In genomic region chr1:31714442-31715096, GRCh38 we compare ENCODE assay signal across 8 cellular contexts. TPM values are rescaled to one million over a fixed set of nuclear protein-coding genes. Genes with fewer than 3 reads are reported as not detected.
DNase-seq lines count a peak whose midpoint lies in the region; ATAC-seq and TF ChIP-seq lines count a peak whose summit lies in the region.

No MANE protein-coding gene starts in this region.

- ATAC-seq in naive thymus-derived CD4-positive, alpha-beta T cell = peak; percentile 57
- no peak for ATAC-seq in HG03460 (IDR thresholded peaks at IDR 0.05; ENCODE audit: unreplicated experiment)
- ATAC-seq in GM18868 (IDR thresholded peaks at IDR 0.05; ENCODE audit: unreplicated experiment) = no peak

- no peak overlapping the region for H3K27ac Mint-ChIP-seq in naive thymus-derived CD4-positive, alpha-beta T cell

- H3K9me3 ChIP-seq in naive thymus-derived CD4-positive, alpha-beta T cell (ENCODE audit: control insufficient read depth in 2 of 3, low read length in 3 of 3) = no peaks in the 10 kb centered on the region

- peaks cover 0 to 4% (median 0%) of the 10 kb centered on the region in 5 donors for H3K36me3 Mint-ChIP-seq in naive thymus-derived CD4-positive, alpha-beta T cell

- POLR2A ChIA-PET in naive thymus-derived CD4-positive, alpha-beta T cell (lab: Charles Lee) = no interaction called here

- intact Hi-C loops in naive thymus-derived CD4-positive, alpha-beta T cell (cut with micrococcal nuclease) = loop anchor here in 1 of 2 donors (1.0 kb wide), 2 partner anchors 75 to 349 kb away; no protein-coding TSS in a partner anchor

- peaks cover 3 to 16% of the 10 kb centered on the region in 2 donors for H3K4me1 ChIP-seq in naive thymus-derived CD4-positive, alpha-beta T cell (ENCODE audit: control insufficient read depth in 2 of 2, insufficient read depth in 2 of 2, low read length in 2 of 2)

- H3K9me3 Mint-ChIP-seq in naive thymus-derived CD4-positive, alpha-beta T cell = peaks cover 0 to 1% (median 0%) of the 10 kb centered on the region in 11 donors

- H3K27me3 Mint-ChIP-seq in naive thymus-derived CD4-positive, alpha-beta T cell = peaks cover 59 to 71% (median 63%) of the 10 kb centered on the region in 5 donors

- peaks cover 6 to 19% (median 16%) of the 10 kb centered on the region in 7 donors for H3K4me1 Mint-ChIP-seq in naive thymus-derived CD4-positive, alpha-beta T cell

- peak; percentile 88 for DNase-seq in D341Med (ENCODE audit: low spot score)
- peak; percentile 74 for DNase-seq in NAMALWA (ENCODE audit: low spot score)
- DNase-seq in activated CD8-positive, alpha-beta memory T cell treated with anti-CD3 and anti-CD28 coated beads, Interleukin-2, amount 50 U/mL, for 48 hours = peak; percentile 62
- peak; percentile 91 for DNase-seq in fibroblast of villous mesenchyme (ENCODE audit: low read depth)
- DNase-seq in naive thymus-derived CD4-positive, alpha-beta T cell = peak in 4 of 9 donors; percentile 18 to 46 (median 28)
- no peak for DNase-seq in activated effector memory CD4-positive, alpha-beta T cell treated with Interleukin-2 at 50 U/mL for 16 hours

- peak overlapping the region in 9 of 10 donors; percentile 41 to 83 (median 72) for H3K4me3 Mint-ChIP-seq in naive thymus-derived CD4-positive, alpha-beta T cell

- CTCF ChIA-PET in naive thymus-derived CD4-positive, alpha-beta T cell (lab: Charles Lee) = interaction anchor here (1.8 kb wide), 1 partner anchor 75 kb away, joined by 10 read pairs; no protein-coding TSS in a partner anchor

- H3K27ac ChIP-seq in naive thymus-derived CD4-positive, alpha-beta T cell (ENCODE audit: low read depth, low read length) = no peak overlapping the region

- H3K36me3 ChIP-seq in naive thymus-derived CD4-positive, alpha-beta T cell (ENCODE audit: control insufficient read depth in 2 of 3, insufficient read depth in 3 of 3, low read length in 3 of 3) = no peaks in the 10 kb centered on the region

- TF ChIP-seq CTCF in fibroblast of villous mesenchyme (IDR thresholded peaks at IDR 0.05; ENCODE audit: insufficient read depth, low read depth, low read length) = peak; percentile 49

- peak overlapping the region; percentile 46 for H3K4me3 ChIP-seq in fibroblast of villous mesenchyme (ENCODE audit: low read depth, low read length)
- no peak overlapping the region for H3K4me3 ChIP-seq in naive thymus-derived CD4-positive, alpha-beta T cell (ENCODE audit: low read length)

- peaks cover 2 to 10% of the 10 kb centered on the region in 2 donors for H3K27me3 ChIP-seq in naive thymus-derived CD4-positive, alpha-beta T cell (ENCODE audit: control insufficient read depth in 2 of 2, insufficient read depth in 2 of 2, low read length in 2 of 2)

RNA-seq across cellular contexts. Expression of gene COL16A1, which starts 10.8 kb away (rescaled TPM):
- 86.4 and 156 TPM in 2 replicates for total RNA-seq in fibroblast of villous mesenchyme
- total RNA-seq in naive thymus-derived CD4-positive, alpha-beta T cell = under 1 TPM in 1 of 5 experiments, not detected in 4; 0.37 TPM
- under 1 TPM in 1 of 2 donors, not detected in 1; 0.31 TPM for polyA plus RNA-seq in naive thymus-derived CD4-positive, alpha-beta T cell

RNA-seq across cellular contexts. Expression of gene ADGRB2, which starts 49.6 kb away (rescaled TPM):
- total RNA-seq in fibroblast of villous mesenchyme = 11.3 and 14.2 TPM in 2 replicates
- 1 to 10 TPM in 1 of 5 experiments, under 1 TPM in 4; 0.11 to 4.3 (median 0.43) TPM for total RNA-seq in naive thymus-derived CD4-positive, alpha-beta T cell
- polyA plus RNA-seq in naive thymus-derived CD4-positive, alpha-beta T cell = not detected

Comparison
In these comparisons a context has a peak if more than half of its experiments do, and no peak if none do; other contexts are left out.
1. RNA of gene COL16A1, which starts 10.8 kb away (total RNA-seq): 86.4 to 156 TPM in fibroblast of villous mesenchyme; 0.37 TPM in naive thymus-derived CD4-positive, alpha-beta T cell; every median in the first group is over 10 times any median in the second.